In genomic region chr10:79142064-79142491, GRCh38 we compare ENCODE assay signal across 14 cellular contexts.
DNase-seq lines count a peak whose midpoint lies in the region; ATAC-seq and TF ChIP-seq lines count a peak whose summit lies in the region.
"Had no signal": no experiment of that assay in that cellular context is flagged by ENCODE, and none has a peak within 500 bp of the region (broad histone marks: within the 10 kb centered on the region; RNA-seq: fewer than 3 reads in every experiment).

No MANE protein-coding gene starts in this region.

- H3K27ac Mint-ChIP-seq in GM23338 = peak overlapping the region; percentile 25; the same call in 1 of the 2 replicates
- peak overlapping the region; percentile 5 for H3K27ac Mint-ChIP-seq in central memory CD8-positive, alpha-beta T cell (ENCODE audit: low read depth)
- peak overlapping the region in 9 of 10 donors; percentile 42 to 89 (median 66) for H3K27ac Mint-ChIP-seq in naive thymus-derived CD8-positive, alpha-beta T cell
- H3K27ac Mint-ChIP-seq: activated T-cell treated with anti-CD3 and anti-CD28 coated beads, Interleukin-2, amount 50 U/mL, for 72 hours; stimulated activated naive CD8-positive, alpha-beta T cell treated with anti-CD3 and anti-CD28 coated beads, Interleukin-15, Interleukin-2, amounts not matched to agents 100 ng/mL and 50 ng/mL, for 24 hours had no signal

- H3K4me1 ChIP-seq in GM23338 (ENCODE audit: insufficient read depth) = peaks cover 41% of the 10 kb centered on the region

- intact Hi-C loops in left colon (cut with DNase I, micrococcal nuclease) = no loop called here

- H3K36me3 Mint-ChIP-seq in GM23338 (ENCODE audit: low read depth) = peaks cover 20% of the 10 kb centered on the region
- peaks cover 2% of the 10 kb centered on the region for H3K36me3 Mint-ChIP-seq in central memory CD8-positive, alpha-beta T cell (ENCODE audit: insufficient read depth)
- H3K36me3 Mint-ChIP-seq in naive thymus-derived CD8-positive, alpha-beta T cell = peaks cover 0 to 8% (median 0%) of the 10 kb centered on the region in 3 donors

- POLR2A ChIA-PET in naive thymus-derived CD8-positive, alpha-beta T cell (lab: Charles Lee) = interaction anchor here (0.8 kb wide), 1 partner anchor 117 kb away, joined by 3 read pairs; no protein-coding TSS in a partner anchor

- no peaks in the 10 kb centered on the region for H3K9me2 ChIP-seq in GM23338 (ENCODE audit: insufficient read depth)

- H3K27me3 Mint-ChIP-seq in GM23338 (ENCODE audit: insufficient read depth, low read depth, poor library complexity) = peaks cover 20% of the 10 kb centered on the region
- no peaks in the 10 kb centered on the region for H3K27me3 Mint-ChIP-seq in central memory CD8-positive, alpha-beta T cell
- H3K27me3 Mint-ChIP-seq in naive thymus-derived CD8-positive, alpha-beta T cell = no peaks in the 10 kb centered on the region
- H3K27me3 Mint-ChIP-seq: stimulated activated naive CD8-positive, alpha-beta T cell treated with anti-CD3 and anti-CD28 coated beads, Interleukin-15, Interleukin-2, amounts not matched to agents 100 ng/mL and 50 ng/mL, for 24 hours had no signal

- peaks cover 71% of the 10 kb centered on the region for H3K4me1 Mint-ChIP-seq in GM23338
- peaks cover 47% of the 10 kb centered on the region for H3K4me1 Mint-ChIP-seq in central memory CD8-positive, alpha-beta T cell
- H3K4me1 Mint-ChIP-seq in naive thymus-derived CD8-positive, alpha-beta T cell = peaks cover 53 to 94% (median 92%) of the 10 kb centered on the region in 4 donors

- no peak overlapping the region for H2AFZ ChIP-seq in GM23338

- no peaks in the 10 kb centered on the region for H3K36me3 ChIP-seq in GM23338 (ENCODE audit: insufficient read depth)
- H3K36me3 ChIP-seq: prostate gland had no signal

- H3K79me2 ChIP-seq in GM23338 (replicated peaks; ENCODE audit: insufficient read depth) = peaks cover 11% of the 10 kb centered on the region; the same call in 1 of the 2 replicates

- H3K4me2 ChIP-seq in GM23338 = no peak overlapping the region

- H3K9me3 Mint-ChIP-seq in GM23338 = no peaks in the 10 kb centered on the region; the same call in 2 of the 3 replicates
- no peaks in the 10 kb centered on the region for H3K9me3 Mint-ChIP-seq in central memory CD8-positive, alpha-beta T cell
- H3K9me3 Mint-ChIP-seq in naive thymus-derived CD8-positive, alpha-beta T cell = no peaks in the 10 kb centered on the region
- H3K9me3 Mint-ChIP-seq: activated T-cell treated with anti-CD3 and anti-CD28 coated beads, Interleukin-2, amount 50 U/mL, for 72 hours; stimulated activated naive CD8-positive, alpha-beta T cell treated with anti-CD3 and anti-CD28 coated beads, Interleukin-15, Interleukin-2, amounts not matched to agents 100 ng/mL and 50 ng/mL, for 24 hours had no signal

- TF ChIP-seq CTCF in GM23338 (conservative IDR thresholded peaks at IDR 0.05; ENCODE audit: low read depth in 2 of 2) = no peak

- DNase-seq in A172 (ENCODE audit: low spot score) (peak; percentile 61), GM23338 (ENCODE audit: low spot score) (no peak), NCI-H82 treated with DMSO at 0.1 percent for 48 hours (lab: John Stamatoyannopoulos, UW; ENCODE audit: unreplicated experiment) (no peak), left colon (no peak), HT-29 (ENCODE audit: low spot score) (no peak)
- DNase-seq in central memory CD8-positive, alpha-beta T cell (ENCODE audit: low spot score in 2 of 2) = no peak
- no peak for DNase-seq in naive thymus-derived CD8-positive, alpha-beta T cell
- DNase-seq in stimulated activated CD4-positive, alpha-beta T cell treated with anti-CD3 and anti-CD28 coated beads, Interleukin-4, amount 100 ng/mL, for 1 hour = no peak
- DNase-seq: activated T-cell treated with anti-CD3 and anti-CD28 coated beads, Interleukin-2, amount 50 U/mL, for 72 hours; NCI-H1417 treated with DMSO at 0.1 percent for 48 hours; SHP77 had no signal

- no peaks in the 10 kb centered on the region for H4K20me1 ChIP-seq in GM23338 (replicated peaks; ENCODE audit: insufficient read depth)

- no peaks in the 10 kb centered on the region for H3F3A ChIP-seq in GM23338 (replicated peaks; ENCODE audit: low read depth)

- H3K27ac ChIP-seq in GM23338 (ENCODE audit: low read depth) = 0 out of 2 replicates have a peak overlapping the region, but pooled peaks have one; percentile 32

- ATAC-seq in GM23338 (no peak), left colon (no peak)
- ATAC-seq in central memory CD8-positive, alpha-beta T cell (replicated peaks; ENCODE audit: extremely low read depth, poor library complexity, severe bottlenecking) = no peak
- ATAC-seq in naive thymus-derived CD8-positive, alpha-beta T cell = no peak
- ATAC-seq: activated T-cell treated with anti-CD3 and anti-CD28 coated beads, Interleukin-2, amount 50 U/mL, for 72 hours; esophagus mucosa had no signal

- no peaks in the 10 kb centered on the region for H3K27me3 ChIP-seq in GM23338 (ENCODE audit: insufficient read depth)

- no peak overlapping the region for H3K4me3 ChIP-seq in GM23338
- H3K4me3 ChIP-seq: prostate gland had no signal

- no peak overlapping the region; the same call in 2 of the 3 replicates for H3K4me3 Mint-ChIP-seq in GM23338
- H3K4me3 Mint-ChIP-seq in central memory CD8-positive, alpha-beta T cell = no peak overlapping the region
- H3K4me3 Mint-ChIP-seq in naive thymus-derived CD8-positive, alpha-beta T cell = no peak overlapping the region
- H3K4me3 Mint-ChIP-seq: activated T-cell treated with anti-CD3 and anti-CD28 coated beads, Interleukin-2, amount 50 U/mL, for 72 hours; stimulated activated naive CD8-positive, alpha-beta T cell treated with anti-CD3 and anti-CD28 coated beads, Interleukin-15, Interleukin-2, amounts not matched to agents 100 ng/mL and 50 ng/mL, for 24 hours had no signal

TF ChIP-seq in GM23338, 12 proteins besides CTCF, POLR2A, EP300 and RAD21 (continues in another document):
- TF ChIP-seq EZH2phosphoT487 (IDR thresholded peaks at IDR 0.05; ENCODE audit: unreplicated experiment) (no peak), JUNB (IDR thresholded peaks at IDR 0.05; ENCODE audit: unreplicated experiment) (no peak), ZNF462 (CRISPR knock-in tag; IDR thresholded peaks at IDR 0.05) (no peak), STAT1 (IDR thresholded peaks at IDR 0.05; ENCODE audit: unreplicated experiment) (no peak), EZH2 (IDR thresholded peaks at IDR 0.05; ENCODE audit: low read depth, unreplicated experiment) (no peak)

Comparison
In these comparisons a context has a peak if more than half of its experiments do, and no peak if none do; other contexts are left out.
1. H3K27ac Mint-ChIP-seq: peak in every context shown above with its lines; median percentile 66 in naive thymus-derived CD8-positive, alpha-beta T cell; 25 in GM23338; 5 in central memory CD8-positive, alpha-beta T cell.